ENCODE assay signal across 26 cellular contexts in genomic region chr5:124644582-124644981, GRCh38.
"Had no signal": no experiment of that assay in that cellular context is flagged by ENCODE, and none has a peak within 500 bp of the region (broad histone marks: within the 10 kb centered on the region; RNA-seq: fewer than 3 reads in every experiment).

No MANE protein-coding gene starts in this region.

- H3K4me3 ChIP-seq: ascending aorta, esophagus muscularis mucosa, heart left ventricle, testis, uterus had no signal

- DNase-seq: activated CD4-positive, alpha-beta T cell treated with anti-CD3 and anti-CD28 coated beads, Interleukin-2, amount 10 ng/mL, durations not matched to agents 7 days and 5 days; activated CD4-positive, CD25-positive, alpha-beta regulatory T cell treated with anti-CD3 and anti-CD28 coated beads, Interleukin-2, amount 50 U/mL, for 72 hours; activated CD8-positive, alpha-beta memory T cell treated with anti-CD3 and anti-CD28 coated beads, Interleukin-2, amount 10 ng/mL, durations not matched to agents 7 days and 5 days; activated CD8-positive, alpha-beta T cell treated with anti-CD3 and anti-CD28 coated beads for 36 hours; effector memory CD4-positive, alpha-beta T cell; heart left ventricle; left colon; nucleus accumbens; stimulated activated CD4-positive, alpha-beta T cell treated with anti-CD3 and anti-CD28 coated beads, Interleukin-2, amount 100 ng/mL, for 48 hours; stimulated activated CD8-positive, alpha-beta memory T cell treated with anti-CD3 and anti-CD28 coated beads, Interleukin-4, amount 100 ng/mL, for 48 hours; stimulated activated naive B cell treated with anti-CD40 and anti-IgM and Interleukin-4, amounts not matched to agents 10 μg/mL and 1 μg/mL and 100 μg/mL, for 72 hours; T-helper 2 cell; testis; trophoblast cell; uterus had no signal

- H3K27ac Mint-ChIP-seq: activated CD4-positive, alpha-beta T cell treated with anti-CD3 and anti-CD28 coated beads, Interleukin-2, amount 10 ng/mL, durations not matched to agents 7 days and 5 days; activated CD8-positive, alpha-beta memory T cell treated with anti-CD3 and anti-CD28 coated beads, Interleukin-2, amount 10 ng/mL, durations not matched to agents 7 days and 5 days; activated CD8-positive, alpha-beta T cell treated with anti-CD3 and anti-CD28 coated beads for 36 hours; activated naive CD4-positive, alpha-beta T cell treated with anti-CD3 and anti-CD28 coated beads, Interleukin-2, amount 50 U/mL, for 72 hours; activated T-helper 1 cell treated with anti-CD3 and anti-CD28 coated beads, Interleukin-12 subunit alpha, Interleukin-12 subunit beta, Interleukin-2, Interleukin-4 antibody, amounts not matched to agents 30 ng/mL and 10 ng/mL and 1 ng/mL, durations not matched to agents 14 hours and 24 hours and 36 hours; memory B cell; nephron; stimulated activated naive B cell treated with anti-CD40 and anti-IgM and Interleukin-4, amounts not matched to agents 10 μg/mL and 1 μg/mL and 100 μg/mL, for 72 hours had no signal

- H3K27me3 Mint-ChIP-seq: central memory CD8-positive, alpha-beta T cell had no signal

- H3K27ac ChIP-seq: ascending aorta, esophagus muscularis mucosa, heart left ventricle, testis, uterus, VCaP had no signal

- FAIRE-seq: colon, frontal cortex had no signal

- H3K4me1 ChIP-seq: uterus had no signal

- H3K27me3 ChIP-seq: ascending aorta, esophagus muscularis mucosa, testis, uterus had no signal

- H3K9me3 ChIP-seq: ascending aorta, esophagus muscularis mucosa, heart left ventricle, testis, uterus had no signal

- H3K9me3 Mint-ChIP-seq: activated CD4-positive, alpha-beta T cell treated with anti-CD3 and anti-CD28 coated beads, Interleukin-2, amount 10 ng/mL, durations not matched to agents 7 days and 5 days; activated CD8-positive, alpha-beta T cell treated with anti-CD3 and anti-CD28 coated beads for 36 hours; activated T-helper 1 cell treated with anti-CD3 and anti-CD28 coated beads, Interleukin-12 subunit alpha, Interleukin-12 subunit beta, Interleukin-2, Interleukin-4 antibody, amounts not matched to agents 30 ng/mL and 10 ng/mL and 1 ng/mL, durations not matched to agents 14 hours and 24 hours and 36 hours; memory B cell; nephron; stimulated activated naive B cell treated with anti-CD40 and anti-IgM and Interleukin-4, amounts not matched to agents 10 μg/mL and 1 μg/mL and 100 μg/mL, for 72 hours had no signal

- ATAC-seq: activated CD8-positive, alpha-beta memory T cell treated with anti-CD3 and anti-CD28 coated beads, Interleukin-2, amount 10 ng/mL, durations not matched to agents 7 days and 5 days; activated CD8-positive, alpha-beta T cell treated with anti-CD3 and anti-CD28 coated beads for 36 hours; activated naive CD4-positive, alpha-beta T cell treated with anti-CD3 and anti-CD28 coated beads, Interleukin-2, amount 50 U/mL, for 72 hours; heart left ventricle; left colon; sciatic nerve; stimulated activated naive B cell treated with anti-CD40 and anti-IgM and Interleukin-4, amounts not matched to agents 10 μg/mL and 1 μg/mL and 100 μg/mL, for 72 hours had no signal

- H3K4me3 Mint-ChIP-seq: activated CD4-positive, alpha-beta T cell treated with anti-CD3 and anti-CD28 coated beads, Interleukin-2, amount 10 ng/mL, durations not matched to agents 7 days and 5 days; activated CD8-positive, alpha-beta memory T cell treated with anti-CD3 and anti-CD28 coated beads, Interleukin-2, amount 10 ng/mL, durations not matched to agents 7 days and 5 days; activated CD8-positive, alpha-beta T cell treated with anti-CD3 and anti-CD28 coated beads for 36 hours; activated T-helper 1 cell treated with anti-CD3 and anti-CD28 coated beads, Interleukin-12 subunit alpha, Interleukin-12 subunit beta, Interleukin-2, Interleukin-4 antibody, amounts not matched to agents 30 ng/mL and 10 ng/mL and 1 ng/mL, durations not matched to agents 14 hours and 24 hours and 36 hours; central memory CD8-positive, alpha-beta T cell; memory B cell; nephron; stimulated activated naive B cell treated with anti-CD40 and anti-IgM and Interleukin-4, amounts not matched to agents 10 μg/mL and 1 μg/mL and 100 μg/mL, for 72 hours had no signal

- H3K36me3 ChIP-seq: uterus had no signal
